In genomic region chr9:77649109-77649812, GRCh38 we compare ENCODE assay signal across 8 cellular contexts. TPM values are rescaled to one million over a fixed set of nuclear protein-coding genes. Genes with fewer than 3 reads are reported as not detected.
A peak's percentile ranks its signal among the peaks of the same experiment; 100 is the strongest.
DNase-seq lines count a peak whose midpoint lies in the region; ATAC-seq and TF ChIP-seq lines count a peak whose summit lies in the region.

No MANE protein-coding gene starts in this region.

- peak; percentile 57 for DNase-seq in NCI-H69 (lab: John Stamatoyannopoulos, UW)
- no peak for DNase-seq in esophagus muscularis mucosa (ENCODE audit: extremely low spot score)

- H3K36me3 ChIP-seq in esophagus muscularis mucosa, result no peaks in the 10 kb centered on the region
- no peaks in the 10 kb centered on the region for H3K36me3 ChIP-seq in neutrophil

- intact Hi-C loops in esophagus muscularis mucosa (cut with DNase I), result loop anchor here (5.0 to 10.0 kb wide), 2 partner anchors 192 to 206 kb away; no protein-coding TSS in a partner anchor

- TF ChIP-seq EP300 in esophagus muscularis mucosa (IDR thresholded peaks at IDR 0.05), result no peak

- peak overlapping the region; percentile 58 to 78 (median 64) for H3K27ac ChIP-seq in esophagus muscularis mucosa (replicated peaks in 1 of 4)
- H3K27ac ChIP-seq in neutrophil, result no peak overlapping the region

- peak overlapping the region; percentile 59 to 65 (median 62) for H3K4me3 ChIP-seq in esophagus muscularis mucosa
- peak overlapping the region; percentile 55 to 57 for H3K4me3 ChIP-seq in neutrophil (ENCODE audit: low read depth in 1 of 2, low read length in 1 of 2)

- TF ChIP-seq POLR2A in esophagus muscularis mucosa (IDR thresholded peaks at IDR 0.05; ENCODE audit: low read depth), result no peak

- TF ChIP-seq CTCF in GM12873 (IDR thresholded peaks at IDR 0.05; ENCODE audit: insufficient read depth, low read depth, low read length, missing control alignments), result peak; percentile 3
- TF ChIP-seq CTCF in esophagus muscularis mucosa (IDR thresholded peaks at IDR 0.05), result peak in 2 of 3 experiments; percentile 23 to 34
- no peak for TF ChIP-seq CTCF in neutrophil (IDR thresholded peaks at IDR 0.05)

- H3K4me1 ChIP-seq in esophagus muscularis mucosa (peaks cover 0 to 35% (median 32%) of the 10 kb centered on the region in 4 donors), neutrophil (ENCODE audit: control insufficient read depth in 1 of 2, insufficient read depth in 1 of 2, low read depth in 1 of 2, low read length in 1 of 2) (peaks cover 19 to 20% of the 10 kb centered on the region in 2 experiments)

- H3K9me3 ChIP-seq in esophagus muscularis mucosa (no peaks in the 10 kb centered on the region), neutrophil (no peaks in the 10 kb centered on the region)

- no peak for ATAC-seq in HG03457 (IDR thresholded peaks at IDR 0.05; ENCODE audit: unreplicated experiment)
- no peak for ATAC-seq in HG03095 (IDR thresholded peaks at IDR 0.05; ENCODE audit: unreplicated experiment)
- no peak for ATAC-seq in HG03571 (IDR thresholded peaks at IDR 0.05; ENCODE audit: unreplicated experiment)
- ATAC-seq in GM19467 (IDR thresholded peaks at IDR 0.05; ENCODE audit: unreplicated experiment), result no peak

- H3K27me3 ChIP-seq in esophagus muscularis mucosa (peaks cover 0 to 23% (median 3%) of the 10 kb centered on the region in 4 donors), neutrophil (peaks cover 74% of the 10 kb centered on the region)

- 67% methylated on average over 10 of the region's 10 CpGs for WGBS in esophagus muscularis mucosa

RNA-seq across cellular contexts. Expression of gene GNA14, which starts 1.1 kb away (rescaled TPM):
- 1 to 10 TPM; 4.7 to 9.4 (median 7.4) TPM for total RNA-seq in esophagus muscularis mucosa
